In genomic region chr18:28581503-28582169, GRCh38 we compare ENCODE assay signal across 17 cellular contexts.
DNase-seq lines count a peak whose midpoint lies in the region; ATAC-seq and TF ChIP-seq lines count a peak whose summit lies in the region.
"Had no signal": no experiment of that assay in that cellular context is flagged by ENCODE, and none has a peak within 500 bp of the region (broad histone marks: within the 10 kb centered on the region; RNA-seq: fewer than 3 reads in every experiment).

No MANE protein-coding gene starts in this region.

- in situ Hi-C loops in astrocyte of the spinal cord (cut with HindIII; ENCODE audit: low sequenced_read_pairs) = no loop called here

- H3K4me2 ChIP-seq in neural cell (ENCODE audit: low read length) = no peak overlapping the region
- H3K4me2 ChIP-seq: BLaER1 treated with 17β-estradiol and CSF1 and Interleukin-3, amounts not matched to agents 10 nM and 100 nM; KMS-11; PC-9 had no signal

- H4K20me1 ChIP-seq in neural cell (ENCODE audit: insufficient read depth) = no peaks in the 10 kb centered on the region
- H4K20me1 ChIP-seq: BLaER1 treated with 17β-estradiol and CSF1 and Interleukin-3, amounts not matched to agents 10 nM and 100 nM had no signal

- CTCF ChIA-PET in activated CD4-positive, alpha-beta memory T cell treated with anti-CD3 and anti-CD28 coated beads for 36 hours (lab: Charles Lee) = no interaction called here

- peaks cover 3% of the 10 kb centered on the region for H3F3A ChIP-seq in neural cell (ENCODE audit: insufficient read depth, low read length, poor library complexity, severe bottlenecking)

- H3K27me3 Mint-ChIP-seq in T-helper 17 cell (no peaks in the 10 kb centered on the region), natural killer cell (ENCODE audit: low read depth in 2 of 2) (no peaks in the 10 kb centered on the region)
- H3K27me3 Mint-ChIP-seq in activated CD4-positive, alpha-beta memory T cell treated with anti-CD3 and anti-CD28 coated beads for 36 hours = no peaks in the 10 kb centered on the region
- H3K27me3 Mint-ChIP-seq: activated CD8-positive, alpha-beta T cell treated with anti-CD3 and anti-CD28 coated beads for 36 hours had no signal

- no peaks in the 10 kb centered on the region for H3K9me2 ChIP-seq in neural cell (ENCODE audit: insufficient read depth, low read length)

- TF ChIP-seq RAD21 in neural cell (conservative IDR thresholded peaks at IDR 0.05) = peak; percentile 5

- peak overlapping the region; percentile 7 for H3K27ac ChIP-seq in neural cell (ENCODE audit: low read length)
- H3K27ac ChIP-seq: BLaER1 treated with 17β-estradiol and CSF1 and Interleukin-3, amounts not matched to agents 10 nM and 100 nM; epithelial cell of prostate; KMS-11; PC-9; transverse colon had no signal

- no peaks in the 10 kb centered on the region for H3K79me2 ChIP-seq in neural cell (replicated peaks; ENCODE audit: insufficient read depth, low read length)

- TF ChIP-seq CTCF in astrocyte of the spinal cord (IDR thresholded peaks at IDR 0.05; ENCODE audit: low read depth, low read length) = no peak
- no peak for TF ChIP-seq CTCF in neural cell (IDR thresholded peaks at IDR 0.05; ENCODE audit: poor library complexity, severe bottlenecking)
- no peak for TF ChIP-seq CTCF in natural killer cell (IDR thresholded peaks at IDR 0.05)

- POLR2A ChIA-PET in activated CD4-positive, alpha-beta memory T cell treated with anti-CD3 and anti-CD28 coated beads for 36 hours (lab: Charles Lee) = no interaction called here

- H3K4me1 Mint-ChIP-seq in T-helper 17 cell = no peaks in the 10 kb centered on the region
- no peaks in the 10 kb centered on the region for H3K4me1 Mint-ChIP-seq in activated CD4-positive, alpha-beta memory T cell treated with anti-CD3 and anti-CD28 coated beads for 36 hours (ENCODE audit: low read depth)
- no peaks in the 10 kb centered on the region for H3K4me1 Mint-ChIP-seq in natural killer cell

- H2AFZ ChIP-seq in neural cell (ENCODE audit: low read depth, low read length) = no peak overlapping the region
- H2AFZ ChIP-seq: PC-9 had no signal

- peak overlapping the region; percentile 2 for H3K9ac ChIP-seq in neural cell (ENCODE audit: low read length)
- H3K9ac ChIP-seq: BLaER1 treated with 17β-estradiol and CSF1 and Interleukin-3, amounts not matched to agents 10 nM and 100 nM; KMS-11 had no signal

- H3K9me3 ChIP-seq in neural cell (ENCODE audit: low read length) (no peaks in the 10 kb centered on the region), T-helper 17 cell (ENCODE audit: control insufficient read depth, low read length, poor library complexity, severe bottlenecking) (peaks cover 6% of the 10 kb centered on the region)
- H3K9me3 ChIP-seq: BLaER1 treated with 17β-estradiol and CSF1 and Interleukin-3, amounts not matched to agents 10 nM and 100 nM; transverse colon had no signal

- no peak for TF ChIP-seq EP300 in neural cell (conservative IDR thresholded peaks at IDR 0.05; ENCODE audit: poor library complexity, severe bottlenecking)

- intact Hi-C loops in activated CD4-positive, alpha-beta memory T cell treated with anti-CD3 and anti-CD28 coated beads for 36 hours (cut with micrococcal nuclease) = no loop called here
- intact Hi-C loops in natural killer cell (cut with micrococcal nuclease) = no loop called here

- no peak for ATAC-seq in T-helper 17 cell
- ATAC-seq in natural killer cell = no peak
- ATAC-seq: activated CD8-positive, alpha-beta T cell treated with anti-CD3 and anti-CD28 coated beads for 36 hours had no signal

- H3K4me3 Mint-ChIP-seq in T-helper 17 cell (no peak overlapping the region), natural killer cell (no peak overlapping the region)
- H3K4me3 Mint-ChIP-seq in activated CD4-positive, alpha-beta memory T cell treated with anti-CD3 and anti-CD28 coated beads for 36 hours = no peak overlapping the region
- H3K4me3 Mint-ChIP-seq: activated CD8-positive, alpha-beta T cell treated with anti-CD3 and anti-CD28 coated beads for 36 hours had no signal

- peaks cover 18% of the 10 kb centered on the region for H3K9me3 Mint-ChIP-seq in activated CD4-positive, alpha-beta memory T cell treated with anti-CD3 and anti-CD28 coated beads for 36 hours
- no peaks in the 10 kb centered on the region for H3K9me3 Mint-ChIP-seq in natural killer cell

- no peaks in the 10 kb centered on the region for H3K36me3 ChIP-seq in neural cell (ENCODE audit: insufficient read depth, low read length)
- H3K36me3 ChIP-seq: BLaER1 treated with 17β-estradiol and CSF1 and Interleukin-3, amounts not matched to agents 10 nM and 100 nM; transverse colon had no signal

- DNase-seq in NCI-H1417 (lab: John Stamatoyannopoulos, UW) (peak in 2 of 3 experiments; percentile 53 to 82), NCI-H2227 (lab: John Stamatoyannopoulos, UW; ENCODE audit: unreplicated experiment) (peak; percentile 23), astrocyte of the spinal cord (ENCODE audit: low read depth, low spot score) (peak; percentile 34), T-helper 17 cell (no peak), natural killer cell (no peak), 8988T (no peak)
- DNase-seq in activated CD4-positive, alpha-beta memory T cell treated with anti-CD3 and anti-CD28 coated beads for 36 hours = no peak
- DNase-seq: activated CD8-positive, alpha-beta T cell treated with anti-CD3 and anti-CD28 coated beads for 36 hours; DND-41; head of caudate nucleus; midbrain; PC-9; transverse colon had no signal

- H3K4me3 ChIP-seq in astrocyte of the spinal cord (ENCODE audit: low read depth, low read length) (no peak overlapping the region), neural cell (ENCODE audit: low read length) (no peak overlapping the region)
- H3K4me3 ChIP-seq: BLaER1 treated with 17β-estradiol and CSF1 and Interleukin-3, amounts not matched to agents 10 nM and 100 nM; PC-9; transverse colon had no signal

- H3K27ac Mint-ChIP-seq in T-helper 17 cell = no peak overlapping the region
- no peak overlapping the region for H3K27ac Mint-ChIP-seq in activated CD4-positive, alpha-beta memory T cell treated with anti-CD3 and anti-CD28 coated beads for 36 hours
- H3K27ac Mint-ChIP-seq in natural killer cell = no peak overlapping the region
- H3K27ac Mint-ChIP-seq: activated CD8-positive, alpha-beta T cell treated with anti-CD3 and anti-CD28 coated beads for 36 hours had no signal

- no peaks in the 10 kb centered on the region for H3K36me3 Mint-ChIP-seq in T-helper 17 cell (ENCODE audit: low read depth)
- H3K36me3 Mint-ChIP-seq in activated CD4-positive, alpha-beta memory T cell treated with anti-CD3 and anti-CD28 coated beads for 36 hours = no peaks in the 10 kb centered on the region
- H3K36me3 Mint-ChIP-seq in natural killer cell = no peaks in the 10 kb centered on the region

- no peaks in the 10 kb centered on the region for H3K27me3 ChIP-seq in neural cell (ENCODE audit: insufficient read depth, low read depth, low read length)
- H3K27me3 ChIP-seq: BLaER1 treated with 17β-estradiol and CSF1 and Interleukin-3, amounts not matched to agents 10 nM and 100 nM; transverse colon had no signal

TF ChIP-seq in neural cell, 6 proteins besides CTCF, POLR2A, EP300 and RAD21:
- TF ChIP-seq TAF1 (IDR thresholded peaks at IDR 0.05; ENCODE audit: low read depth) (no peak), REST (IDR thresholded peaks at IDR 0.05; ENCODE audit: borderline replicate concordance) (no peak), MXI1 (conservative IDR thresholded peaks at IDR 0.05; ENCODE audit: poor library complexity, severe bottlenecking) (no peak), POLR2AphosphoS5 (IDR thresholded peaks at IDR 0.05) (no peak), SMC3 (conservative IDR thresholded peaks at IDR 0.05; ENCODE audit: poor library complexity) (no peak), EZH2 (IDR thresholded peaks at IDR 0.05; ENCODE audit: borderline replicate concordance, insufficient read depth, low read length, poor library complexity, severe bottlenecking) (no peak)

Comparison
In these comparisons a context has a peak if more than half of its experiments do, and no peak if none do; other contexts are left out.
1. DNase-seq: peak in NCI-H1417 (2 of 3), NCI-H2227 (single experiment) and astrocyte of the spinal cord (single experiment); none in T-helper 17 cell (0 of 3), activated CD4-positive, alpha-beta memory T cell treated with anti-CD3 and anti-CD28 coated beads for 36 hours (single experiment), natural killer cell (single experiment) and 8988T (single experiment).